1 cellular context compared by ENCODE assay signal in genomic region chr7:151008511-151009323, GRCh38.
TF ChIP-seq lines count a peak whose summit lies in the region.

No MANE protein-coding gene starts in this region.

TF ChIP-seq in GM12878, 131 proteins besides CTCF, POLR2A, EP300 and RAD21 (continues in another document):
- TF ChIP-seq EGR1 (IDR thresholded peaks at IDR 0.05; ENCODE audit: borderline replicate concordance in 1 of 2, low read depth in 2 of 2, low read length in 2 of 2): no peak
- TF ChIP-seq SMC3 (IDR thresholded peaks at IDR 0.05; ENCODE audit: borderline replicate concordance, low read length): peak; percentile 49; the same call in 1 of the 2 replicates
- no peak for TF ChIP-seq BRCA1 (IDR thresholded peaks at IDR 0.05; ENCODE audit: low read depth, low read length)
- no peak for TF ChIP-seq PBX3 (IDR thresholded peaks at IDR 0.05; ENCODE audit: insufficient replicate concordance, low read depth, low read length)
- peak; percentile 7 to 83; a peak in 2 of 4 replicates for TF ChIP-seq BHLHE40 (IDR thresholded peaks at IDR 0.05; ENCODE audit: borderline replicate concordance in 1 of 2, low read depth in 2 of 2, low read length in 1 of 2)
- TF ChIP-seq ESRRA (IDR thresholded peaks at IDR 0.05; ENCODE audit: low read length): 0 out of 2 replicates have a peak, but pooled peaks have one; percentile 25
- no peak for TF ChIP-seq ZNF274 (IDR thresholded peaks at IDR 0.05; ENCODE audit: insufficient read depth, insufficient read length)
- TF ChIP-seq SMARCA5 (IDR thresholded peaks at IDR 0.05): peak; percentile 97
- peak; percentile 30; the same call in 1 of the 2 replicates for TF ChIP-seq PKNOX1 (IDR thresholded peaks at IDR 0.05)
- peak; percentile 56; the same call in 1 of the 2 replicates for TF ChIP-seq HCFC1 (IDR thresholded peaks at IDR 0.05; ENCODE audit: low read length)
- no peak for TF ChIP-seq RUNX3 (IDR thresholded peaks at IDR 0.05; ENCODE audit: low read length)
- peak; percentile 64 for TF ChIP-seq LARP7 (IDR thresholded peaks at IDR 0.05)
- peak; percentile 65; the same call in 1 of the 2 replicates for TF ChIP-seq NBN (IDR thresholded peaks at IDR 0.05)
- TF ChIP-seq IKZF2 (IDR thresholded peaks at IDR 0.05): peak in 1 of 2 experiments; percentile 25; a peak in 1 of 4 replicates
- 0 out of 2 replicates have a peak, but pooled peaks have one; percentile 4 for TF ChIP-seq ZNF592 (IDR thresholded peaks at IDR 0.05)
- TF ChIP-seq MAX (IDR thresholded peaks at IDR 0.05; ENCODE audit: low read depth, low read length): no peak
- TF ChIP-seq MLLT1 (IDR thresholded peaks at IDR 0.05): peak; percentile 74; the same call in 1 of the 2 replicates
- TF ChIP-seq POLR2AphosphoS5 (IDR thresholded peaks at IDR 0.05; ENCODE audit: low read length): peak; percentile 39; the same call in 1 of the 2 replicates
- no peak for TF ChIP-seq ZBTB4 (CRISPR knock-in tag; IDR thresholded peaks at IDR 0.05)
- no peak for TF ChIP-seq SREBF1 (IDR thresholded peaks at IDR 0.05; ENCODE audit: low read length)
- peak; percentile 43; the same call in 1 of the 2 replicates for TF ChIP-seq YY1 (IDR thresholded peaks at IDR 0.05; ENCODE audit: low read depth, low read length)
- no peak; the same call in 1 of the 2 replicates for TF ChIP-seq REST (IDR thresholded peaks at IDR 0.05; ENCODE audit: low read depth, low read length)
- peak; percentile 48; the same call in 1 of the 2 replicates for TF ChIP-seq RB1 (IDR thresholded peaks at IDR 0.05; ENCODE audit: borderline replicate concordance)
- no peak for TF ChIP-seq USF1 (IDR thresholded peaks at IDR 0.05; ENCODE audit: borderline replicate concordance, extremely low read length, insufficient read depth, low read depth, low read length)
- no peak for TF ChIP-seq ZBTB33 (IDR thresholded peaks at IDR 0.05)
- 0 out of 2 replicates have a peak, but pooled peaks have one; percentile 25 for TF ChIP-seq JUND (IDR thresholded peaks at IDR 0.05; ENCODE audit: low read depth, low read length)
- no peak for TF ChIP-seq MTA2 (IDR thresholded peaks at IDR 0.05; ENCODE audit: low read depth)
- no peak for TF ChIP-seq RFX5 (IDR thresholded peaks at IDR 0.05; ENCODE audit: low read depth, low read length)
- TF ChIP-seq EZH2 (IDR thresholded peaks at IDR 0.05; ENCODE audit: borderline replicate concordance, control insufficient read depth, low read depth, low read length): no peak
- no peak for TF ChIP-seq CBFB (IDR thresholded peaks at IDR 0.05; ENCODE audit: low read depth)
- no peak for TF ChIP-seq ZZZ3 (IDR thresholded peaks at IDR 0.05; ENCODE audit: control insufficient read depth, insufficient read length, low read depth)
- peak; percentile 74 for TF ChIP-seq IKZF1 (conservative IDR thresholded peaks at IDR 0.05)
- TF ChIP-seq RBBP5 (conservative IDR thresholded peaks at IDR 0.05): no peak
- no peak for TF ChIP-seq IRF3 (IDR thresholded peaks at IDR 0.05)
- peak; percentile 69; the same call in 1 of the 2 replicates for TF ChIP-seq ZNF217 (IDR thresholded peaks at IDR 0.05)
- peak; percentile 22 for TF ChIP-seq KLF5 (IDR thresholded peaks at IDR 0.05; ENCODE audit: partially characterized antibody)
- TF ChIP-seq TARDBP (IDR thresholded peaks at IDR 0.05; ENCODE audit: borderline replicate concordance): no peak
